In genomic region chr6:72683797-72684196, GRCh38 we compare ENCODE assay signal across 16 cellular contexts.
DNase-seq lines count a peak whose midpoint lies in the region; ATAC-seq and TF ChIP-seq lines count a peak whose summit lies in the region.
"Had no signal": no experiment of that assay in that cellular context is flagged by ENCODE, and none has a peak within 500 bp of the region (broad histone marks: within the 10 kb centered on the region; RNA-seq: fewer than 3 reads in every experiment).

No MANE protein-coding gene starts in this region.

- no peak overlapping the region for H3K4me2 ChIP-seq in PC-3 (ENCODE audit: low read length)
- H3K4me2 ChIP-seq: BLaER1, neural progenitor cell had no signal

- H3K9me3 ChIP-seq in PC-3 (ENCODE audit: low read length): no peaks in the 10 kb centered on the region
- H3K9me3 ChIP-seq in uterus: no peaks in the 10 kb centered on the region

- H3K9ac ChIP-seq in PC-3 (ENCODE audit: low read length): no peak overlapping the region
- H3K9ac ChIP-seq: BLaER1, neural progenitor cell had no signal

- TF ChIP-seq POLR2A in uterus (IDR thresholded peaks at IDR 0.05): no peak

- no peaks in the 10 kb centered on the region for H3K79me2 ChIP-seq in PC-3 (ENCODE audit: low read length)

- H3K27ac ChIP-seq in PC-3 (ENCODE audit: low read length) (no peak overlapping the region), uterus (no peak overlapping the region)
- H3K27ac ChIP-seq: BLaER1, neural progenitor cell had no signal

- ATAC-seq in GM18502 (IDR thresholded peaks at IDR 0.05; ENCODE audit: poor library complexity, unreplicated experiment) (peak; percentile 94), GM19438 (IDR thresholded peaks at IDR 0.05; ENCODE audit: low read depth, unreplicated experiment) (peak; percentile 93), HG02852 (IDR thresholded peaks at IDR 0.05; ENCODE audit: unreplicated experiment) (peak; percentile 94), HG03520 (IDR thresholded peaks at IDR 0.05; ENCODE audit: unreplicated experiment) (peak; percentile 95), PC-3 (no peak)
- ATAC-seq: activated CD4-positive, CD25-positive, alpha-beta regulatory T cell treated with anti-CD3 and anti-CD28 coated beads, Interleukin-2, amount 50 U/mL, for 24 hours; left lobe of liver had no signal

- no peaks in the 10 kb centered on the region for H3K9me2 ChIP-seq in PC-3 (replicated peaks; ENCODE audit: low read length)

- BruUV-seq in PC-3 (replicated peaks; lab: Mats Ljungman, UMichigan): no TSS peak

- intact Hi-C loops in PC-3 (cut with micrococcal nuclease) (no loop called here), uterus (cut with DNase I; ENCODE audit: low total_unique reads) (no loop called here)

- TF ChIP-seq CTCF in PC-3 (conservative IDR thresholded peaks at IDR 0.05; ENCODE audit: low read depth, low read length) (no peak), uterus (IDR thresholded peaks at IDR 0.05) (no peak)

- CTCF ChIA-PET in PC-3 (lab: Charles Lee): no interaction called here

- no peaks in the 10 kb centered on the region for H3K27me3 ChIP-seq in PC-3 (ENCODE audit: low read length)
- no peaks in the 10 kb centered on the region for H3K27me3 ChIP-seq in uterus
- H3K27me3 ChIP-seq: BLaER1, neural progenitor cell had no signal

- H3F3A ChIP-seq in PC-3 (ENCODE audit: low read length, unreplicated experiment): no peaks in the 10 kb centered on the region

- no peaks in the 10 kb centered on the region for H3K4me1 ChIP-seq in PC-3 (ENCODE audit: insufficient read depth, low read length)
- H3K4me1 ChIP-seq in uterus: no peaks in the 10 kb centered on the region
- H3K4me1 ChIP-seq: BLaER1, neural progenitor cell had no signal

- POLR2A ChIA-PET in PC-3 (lab: Charles Lee; ENCODE audit: unreplicated experiment): no interaction called here

- H4K20me1 ChIP-seq in PC-3 (ENCODE audit: low read length): no peaks in the 10 kb centered on the region

- H3K4me3 ChIP-seq in PC-3 (ENCODE audit: low read length): no peak overlapping the region
- no peak overlapping the region for H3K4me3 ChIP-seq in uterus
- H3K4me3 ChIP-seq: BLaER1, neural progenitor cell had no signal

- H3K36me3 ChIP-seq in PC-3 (ENCODE audit: low read depth, low read length) (no peaks in the 10 kb centered on the region), uterus (no peaks in the 10 kb centered on the region)
- H3K36me3 ChIP-seq: neural progenitor cell had no signal

- no peak overlapping the region for H2AFZ ChIP-seq in PC-3 (ENCODE audit: low read length)
- H2AFZ ChIP-seq: neural progenitor cell had no signal

- DNase-seq in cerebellar nuclear complex (lab: John Stamatoyannopoulos, UW) (no peak), PC-3 (no peak), uterus (no peak), midbrain (lab: John Stamatoyannopoulos, UW) (no peak)
- DNase-seq: effector CD4-positive, alpha-beta T cell; NCI-H2227 treated with DMSO at 0.1 percent for 48 hours; Right ventricle myocardium superior; stimulated activated CD4-positive, alpha-beta T cell treated with anti-CD3 and anti-CD28 coated beads, Interleukin-1b, Interleukin-23, amount 100 ng/mL, for 48 hours had no signal
